Comparison of ENCODE assay signal across 20 cellular contexts in the genomic region with DNA sequence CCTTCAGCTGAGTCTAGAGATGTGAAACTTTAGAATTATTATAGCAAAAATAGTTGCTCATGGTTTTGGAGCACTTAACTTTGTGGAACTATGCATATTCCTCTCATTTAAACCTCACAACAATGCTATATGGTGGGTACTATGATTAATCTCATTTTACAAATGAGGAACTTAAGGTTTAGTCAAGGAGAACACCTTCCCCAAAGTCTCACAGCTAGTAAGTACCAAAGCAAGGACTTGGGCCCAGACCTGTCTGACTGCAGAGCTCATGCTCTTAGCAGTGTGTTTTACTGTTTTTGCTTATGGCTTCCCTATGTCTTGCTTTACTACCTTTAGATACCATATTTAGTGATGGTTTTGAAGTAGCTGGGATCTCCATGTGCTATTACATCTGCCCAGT.
"Had no signal": no experiment of that assay in that cellular context is flagged by ENCODE, and none has a peak within 500 bp of the region (broad histone marks: within the 10 kb centered on the region; RNA-seq: fewer than 3 reads in every experiment).

No MANE protein-coding gene starts in this region.

- H3K36me3 Mint-ChIP-seq: brain had no signal

- H3K27ac Mint-ChIP-seq: activated CD8-positive, alpha-beta T cell treated with anti-CD3 and anti-CD28 coated beads, Interleukin-2, amount 10 ng/mL, durations not matched to agents 7 days and 5 days; activated naive CD4-positive, alpha-beta T cell treated with anti-CD3 and anti-CD28 coated beads for 36 hours; activated T-cell treated with anti-CD3 and anti-CD28 coated beads, Interleukin-2, amount 50 U/mL, for 24 hours; brain had no signal

- H3K4me1 Mint-ChIP-seq: brain had no signal

- ATAC-seq: activated CD8-positive, alpha-beta T cell treated with anti-CD3 and anti-CD28 coated beads, Interleukin-2, amount 10 ng/mL, durations not matched to agents 7 days and 5 days; foreskin keratinocyte; left lobe of liver had no signal

- DNase-seq: activated CD4-positive, alpha-beta T cell treated with anti-CD3 and anti-CD28 coated beads for 48 hours; activated CD4-positive, CD25-positive, alpha-beta regulatory T cell; activated CD8-positive, alpha-beta T cell treated with anti-CD3 and anti-CD28 coated beads, Interleukin-2, amount 10 ng/mL, durations not matched to agents 7 days and 5 days; activated naive CD4-positive, alpha-beta T cell treated with anti-CD3 and anti-CD28 coated beads for 36 hours; activated T-cell treated with anti-CD3 and anti-CD28 coated beads, Interleukin-2, amount 50 U/mL, for 24 hours; caudate nucleus; foreskin keratinocyte; glutamatergic neuron; hippocampal formation; midbrain; occipital lobe; posterior cingulate gyrus; sigmoid colon; stimulated activated CD4-positive, alpha-beta T cell treated with anti-CD3 and anti-CD28 coated beads, Interleukin-4, amount 100 ng/mL, for 4 hours; stimulated activated naive CD4-positive, alpha-beta T cell; T-helper 9 cell had no signal

- H3K27me3 Mint-ChIP-seq: brain had no signal

- H3K9me3 ChIP-seq: sigmoid colon had no signal

- H3K4me1 ChIP-seq: foreskin keratinocyte had no signal

- H3K4me3 ChIP-seq: sigmoid colon had no signal

- FAIRE-seq: colon, keratinocyte had no signal

- H3K9me3 Mint-ChIP-seq: activated naive CD4-positive, alpha-beta T cell treated with anti-CD3 and anti-CD28 coated beads for 36 hours; activated T-cell treated with anti-CD3 and anti-CD28 coated beads, Interleukin-2, amount 50 U/mL, for 24 hours had no signal

- H3K27ac ChIP-seq: foreskin keratinocyte, sigmoid colon had no signal

- H3K4me3 Mint-ChIP-seq: activated CD8-positive, alpha-beta T cell treated with anti-CD3 and anti-CD28 coated beads, Interleukin-2, amount 10 ng/mL, durations not matched to agents 7 days and 5 days; activated naive CD4-positive, alpha-beta T cell treated with anti-CD3 and anti-CD28 coated beads for 36 hours; activated T-cell treated with anti-CD3 and anti-CD28 coated beads, Interleukin-2, amount 50 U/mL, for 24 hours; brain had no signal

- H3K27me3 ChIP-seq: foreskin keratinocyte, sigmoid colon had no signal
